In genomic region chr5:172412724-172413260, GRCh38 we compare ENCODE assay signal across 8 cellular contexts. TPM values are rescaled to one million over a fixed set of nuclear protein-coding genes. Genes with fewer than 3 reads are reported as not detected.
DNase-seq lines count a peak whose midpoint lies in the region; ATAC-seq, FAIRE-seq and TF ChIP-seq lines count a peak whose summit lies in the region.

No MANE protein-coding gene starts in this region.

- no peak for ATAC-seq in HepG2
- ATAC-seq in right lobe of liver: peak; percentile 3 to 25 (median 18)

- H3K79me2 ChIP-seq in HepG2 (ENCODE audit: insufficient read depth, low read length): no peaks in the 10 kb centered on the region

- TF ChIP-seq EP300 in HepG2 (IDR thresholded peaks at IDR 0.05; ENCODE audit: low read depth in 2 of 2, low read length in 2 of 2): no peak
- TF ChIP-seq EP300 in HepG2 (CRISPR knock-in tag; IDR thresholded peaks at IDR 0.05; ENCODE audit: borderline replicate concordance): no peak

- H4K20me1 ChIP-seq in HepG2 (ENCODE audit: insufficient read depth, low read length): no peaks in the 10 kb centered on the region

- TF ChIP-seq RAD21 in liver (IDR thresholded peaks at IDR 0.05): no peak
- no peak for TF ChIP-seq RAD21 in HepG2 (CRISPR knock-in tag; IDR thresholded peaks at IDR 0.05)

- 74% methylated on average over 13 of the region's 13 CpGs for WGBS in liver
- 96% methylated on average over 8 of the region's 13 CpGs for WGBS in HepG2 (ENCODE audit: low lambda C conversion rate)
- WGBS in right lobe of liver (ENCODE audit: insufficient coverage, low coverage, low lambda C conversion rate, missing lambda C conversion rate): 50% methylated on average over 7 of the region's 13 CpGs
- WGBS in thyroid gland, 2 donors: 71 to 72% methylated on average over 13 of the region's 13 CpGs

- POLR2A ChIA-PET in HepG2 (lab: Yijun Ruan, JAX): no interaction called here

- H3K9me3 ChIP-seq in liver (ENCODE audit: control insufficient read depth in 4 of 4, low read length in 3 of 4) (no peaks in the 10 kb centered on the region), HepG2 (ENCODE audit: low read length) (no peaks in the 10 kb centered on the region), right lobe of liver (no peaks in the 10 kb centered on the region), thyroid gland (no peaks in the 10 kb centered on the region)

- H3K27me3 ChIP-seq in liver (ENCODE audit: control insufficient read depth in 4 of 4, insufficient read depth in 4 of 4, low read length in 3 of 4) (no peaks in the 10 kb centered on the region), HepG2 (ENCODE audit: control insufficient read depth in 1 of 2, insufficient read depth in 2 of 2, low read length in 2 of 2) (no peaks in the 10 kb centered on the region), right lobe of liver (no peaks in the 10 kb centered on the region), thyroid gland (no peaks in the 10 kb centered on the region)

- H3K4me1 ChIP-seq in liver (ENCODE audit: control insufficient read depth in 4 of 4, insufficient read depth in 4 of 4, low read length in 3 of 4): peaks cover 9 to 20% (median 15%) of the 10 kb centered on the region in 4 donors
- H3K4me1 ChIP-seq in HepG2 (ENCODE audit: insufficient read depth, low read length): peaks cover 50% of the 10 kb centered on the region
- H3K4me1 ChIP-seq in right lobe of liver: peaks cover 0 to 29% (median 9%) of the 10 kb centered on the region in 4 donors
- peaks cover 35 to 50% of the 10 kb centered on the region in 2 donors for H3K4me1 ChIP-seq in thyroid gland

- no peak overlapping the region for H3K4me3 ChIP-seq in liver (ENCODE audit: low read depth in 1 of 3, low read length in 3 of 3)
- no peak overlapping the region for H3K4me3 ChIP-seq in HepG2 (replicated peaks in 1 of 3; ENCODE audit: insufficient read depth in 1 of 3, low read depth in 2 of 3, low read length in 3 of 3)
- H3K4me3 ChIP-seq in astrocyte of the spinal cord (ENCODE audit: low read depth, low read length): no peak overlapping the region
- no peak overlapping the region for H3K4me3 ChIP-seq in right lobe of liver
- no peak overlapping the region for H3K4me3 ChIP-seq in thyroid gland (replicated peaks in 1 of 3)

- TF ChIP-seq POLR2A in HepG2 (IDR thresholded peaks at IDR 0.05; ENCODE audit: insufficient read depth in 1 of 2, low read depth in 2 of 2, low read length in 2 of 2) (no peak), right lobe of liver (IDR thresholded peaks at IDR 0.05) (no peak), thyroid gland (IDR thresholded peaks at IDR 0.05) (no peak)

- no peak overlapping the region for H3K9ac ChIP-seq in liver (ENCODE audit: low read depth in 1 of 2, low read length in 2 of 2)
- H3K9ac ChIP-seq in HepG2 (ENCODE audit: insufficient read depth, low read depth, low read length): no peak overlapping the region

- H3K27ac ChIP-seq in liver (ENCODE audit: low read depth in 1 of 2, low read length in 2 of 2) (no peak overlapping the region), HepG2 (ENCODE audit: extremely low read length, insufficient read depth, low read length) (no peak overlapping the region), right lobe of liver (no peak overlapping the region), thyroid gland (peak overlapping the region in 2 of 3 donors; percentile 56 to 84)

- FAIRE-seq in HepG2 (lab: Jason Lieb, UNC): no peak

- intact Hi-C loops in HepG2 (cut with micrococcal nuclease; ENCODE audit: unreplicated experiment): no loop called here
- intact Hi-C loops in right lobe of liver (cut with DNase I): no loop called here
- intact Hi-C loops in thyroid gland (cut with DNase I): no loop called here

- H3K4me2 ChIP-seq in HepG2 (ENCODE audit: low read depth, low read length): no peak overlapping the region

- H2AFZ ChIP-seq in HepG2 (ENCODE audit: low read length): no peak overlapping the region

- TF ChIP-seq CTCF in liver (IDR thresholded peaks at IDR 0.05; ENCODE audit: low read depth, low read length, missing input control) (no peak), HepG2 (CRISPR knock-in tag; IDR thresholded peaks at IDR 0.05) (no peak), astrocyte of the spinal cord (IDR thresholded peaks at IDR 0.05; ENCODE audit: low read depth, low read length) (no peak), right lobe of liver (IDR thresholded peaks at IDR 0.05) (no peak), thyroid gland (IDR thresholded peaks at IDR 0.05) (no peak)

- no peaks in the 10 kb centered on the region for H3K36me3 ChIP-seq in liver (ENCODE audit: control insufficient read depth in 4 of 4, insufficient read depth in 3 of 4, low read depth in 1 of 4, low read length in 3 of 4)
- no peaks in the 10 kb centered on the region for H3K36me3 ChIP-seq in HepG2 (replicated peaks in 1 of 2; ENCODE audit: control insufficient read depth in 1 of 2, insufficient read depth in 2 of 2, low read length in 2 of 2)
- no peaks in the 10 kb centered on the region for H3K36me3 ChIP-seq in right lobe of liver
- H3K36me3 ChIP-seq in thyroid gland: no peaks in the 10 kb centered on the region

- DNase-seq in HepG2 (ENCODE audit: low spot score) (no peak), astrocyte of the spinal cord (ENCODE audit: low read depth, low spot score) (peak; percentile 96), right lobe of liver (peak; percentile 55 to 64 (median 59)), thyroid gland (peak; percentile 51 to 56), cerebellar cortex (ENCODE audit: low spot score) (no peak), NCI-H524 (lab: John Stamatoyannopoulos, UW) (no peak), NCI-H510A (lab: John Stamatoyannopoulos, UW) (no peak)

- CTCF ChIA-PET in HepG2 (lab: Yijun Ruan, JAX; ENCODE audit: low intra/inter-chr PET ratio, low total read pairs): no interaction called here

- in situ Hi-C loops in HepG2 (cut with HindIII; ENCODE audit: extremely low pct_ligation_motif_present, low pct_unique_long_range_greater_than_20kb) (no loop called here), astrocyte of the spinal cord (cut with HindIII; ENCODE audit: low sequenced_read_pairs) (no loop called here)

- BruUV-seq in HepG2 (replicated peaks; lab: Mats Ljungman, UMichigan): no TSS peak

TF ChIP-seq in liver, 16 proteins besides CTCF, POLR2A, EP300 and RAD21 (continues in another document):
- TF ChIP-seq MAX (IDR thresholded peaks at IDR 0.05): peak; percentile 42

TF ChIP-seq in HepG2, 621 proteins besides CTCF, POLR2A, EP300 and RAD21 (continues in another document):
- TF ChIP-seq ZNF879 (CRISPR knock-in tag; IDR thresholded peaks at IDR 0.05): no peak
- TF ChIP-seq KDM2A (CRISPR knock-in tag; IDR thresholded peaks at IDR 0.05; ENCODE audit: borderline replicate concordance, low read depth): no peak
- no peak for TF ChIP-seq NR2C2 (CRISPR knock-in tag; IDR thresholded peaks at IDR 0.05; ENCODE audit: borderline replicate concordance)
- TF ChIP-seq CREM (IDR thresholded peaks at IDR 0.05): no peak
- TF ChIP-seq CREM (CRISPR knock-in tag; IDR thresholded peaks at IDR 0.05): no peak
- TF ChIP-seq EED (CRISPR knock-in tag; IDR thresholded peaks at IDR 0.05): no peak
- TF ChIP-seq ZNF761 (CRISPR knock-in tag; conservative IDR thresholded peaks at IDR 0.05): no peak
- no peak for TF ChIP-seq ZNF788 (CRISPR knock-in tag; IDR thresholded peaks at IDR 0.05; ENCODE audit: borderline replicate concordance)
- no peak for TF ChIP-seq JUND (CRISPR knock-in tag; IDR thresholded peaks at IDR 0.05)
- TF ChIP-seq ASH2L (IDR thresholded peaks at IDR 0.05; ENCODE audit: insufficient read length, low read depth, low read length): no peak
- no peak for TF ChIP-seq SNAI1 (CRISPR knock-in tag; IDR thresholded peaks at IDR 0.05; ENCODE audit: borderline replicate concordance)
- no peak for TF ChIP-seq ZNF580 (CRISPR knock-in tag; IDR thresholded peaks at IDR 0.05; ENCODE audit: borderline replicate concordance, low read depth)
- no peak for TF ChIP-seq ZNF430 (CRISPR knock-in tag; IDR thresholded peaks at IDR 0.05)
- no peak for TF ChIP-seq RAD51 (IDR thresholded peaks at IDR 0.05; ENCODE audit: borderline replicate concordance)

RNA-seq across cellular contexts. Expression of gene SH3PXD2B, which starts 41.5 kb away (rescaled TPM):
- total RNA-seq in liver: 1 to 10 TPM; 1.4 to 3.3 TPM
- 1 to 10 TPM; 1.1 to 3.0 TPM for polyA plus RNA-seq in liver
- 3.4 and 3.8 TPM in 2 replicates for total RNA-seq in HepG2 (2016; rRNA removed; fragmentation: Illumina TruSeq; extraction: Trizol)
- total RNA-seq in HepG2 (2016; cell fraction: cytosol; rRNA removed; fragmentation: Illumina TruSeq; extraction: Trizol; ENCODE audit: low read depth): 1.1 and 1.3 TPM in 2 replicates
- total RNA-seq in HepG2 (2016; cell fraction: insoluble cytoplasmic fraction; rRNA removed; fragmentation: Illumina TruSeq; extraction: Trizol): 3.2 and 3.8 TPM in 2 replicates
- total RNA-seq in HepG2 (2016; cell fraction: membrane; rRNA removed; fragmentation: Illumina TruSeq; extraction: Trizol): 1.5 and 2.4 TPM in 2 replicates
- total RNA-seq in HepG2 (2016; cell fraction: nucleus; rRNA removed; fragmentation: Illumina TruSeq; extraction: Trizol): 3.8 TPM in 2 replicates
- 4.6 and 5.3 TPM in 2 replicates for polyA plus RNA-seq in HepG2 (2011; rRNA removed)
- 1.9 and 2.4 TPM in 2 replicates for polyA plus RNA-seq in HepG2 (2011; cell fraction: cytosol; rRNA removed)
- polyA plus RNA-seq in HepG2 (2011; cell fraction: nucleus; rRNA removed): 6.3 and 6.6 TPM in 2 replicates
- 3.7 and 4.6 TPM in 2 replicates for polyA plus RNA-seq in HepG2 (2012)
- 0.45 and 0.58 TPM in 2 replicates for polyA plus RNA-seq in HepG2 (2016; cell fraction: cytosol; fragmentation: Illumina TruSeq; extraction: Trizol; ENCODE audit: low read depth)
- polyA plus RNA-seq in HepG2 (2016; cell fraction: insoluble cytoplasmic fraction; fragmentation: Illumina TruSeq; extraction: Trizol; ENCODE audit: low read depth): 4.5 and 5.7 TPM in 2 replicates
- polyA plus RNA-seq in HepG2 (2016; cell fraction: membrane; fragmentation: Illumina TruSeq; extraction: Trizol; ENCODE audit: low read depth): 0.58 and 1.3 TPM in 2 replicates
- 4.4 and 5.5 TPM in 2 replicates for polyA plus RNA-seq in HepG2 (2016; cell fraction: nucleus; fragmentation: Illumina TruSeq; extraction: Trizol; ENCODE audit: insufficient read depth, low read depth)
- 6.5 and 8.9 TPM in 2 replicates for polyA minus RNA-seq in HepG2 (2011; rRNA and poly(A)+ RNA removed; ENCODE audit: low replicate concordance)
- 4.5 and 5.0 TPM in 2 replicates for polyA minus RNA-seq in HepG2 (2011; cell fraction: cytosol; rRNA and poly(A)+ RNA removed)
- polyA minus RNA-seq in HepG2 (2011; cell fraction: nucleus; rRNA and poly(A)+ RNA removed): 4.5 and 4.7 TPM in 2 replicates
- 1 to 10 TPM; 2.5 to 6.8 (median 5.2) TPM for total RNA-seq in right lobe of liver
- total RNA-seq in thyroid gland: 10 to 100 TPM; 13.7 to 27.1 (median 21.1) TPM

Comparison
In these comparisons a context has a peak if more than half of its experiments do, and no peak if none do; other contexts are left out.
1. DNase-seq: peak in astrocyte of the spinal cord (single experiment), right lobe of liver (3 of 3) and thyroid gland (2 of 2); none in HepG2 (single experiment), cerebellar cortex (single experiment), NCI-H524 (0 of 2) and NCI-H510A (single experiment).
2. H3K27ac ChIP-seq: peak in thyroid gland (2 of 3); none in liver (0 of 2), HepG2 (single experiment) and right lobe of liver (0 of 3).